ENCODE assay signal across 8 cellular contexts in genomic region chr6:42451595-42452170, GRCh38.
A peak's percentile ranks its signal among the peaks of the same experiment; 100 is the strongest.
DNase-seq lines count a peak whose midpoint lies in the region; ATAC-seq and TF ChIP-seq lines count a peak whose summit lies in the region.

TRERF1 (minus strand) TSS chr6:42451926; CDS start chr6:42269590, 182,336 bp downstream.

- in situ Hi-C loops in astrocyte of the cerebellum (cut with HindIII; ENCODE audit: low sequenced_read_pairs): loop anchor here (5.0 kb wide), 2 partner anchors 34 to 41 kb away; no protein-coding TSS in a partner anchor

- TF ChIP-seq CTCF in astrocyte of the cerebellum (IDR thresholded peaks at IDR 0.05; ENCODE audit: low read depth, low read length, missing control alignments): no peak

- H3K4me3 ChIP-seq in astrocyte of the cerebellum (ENCODE audit: low read depth, low read length): peak within 1 kb of the TSS; percentile 73

- ATAC-seq in GM21619 (IDR thresholded peaks at IDR 0.05; ENCODE audit: unreplicated experiment) (peak; percentile 32), HG03045 (IDR thresholded peaks at IDR 0.05; ENCODE audit: unreplicated experiment) (no peak)

- DNase-seq in AG20443 (ENCODE audit: low spot score) (peak; percentile 56), NCI-H1436 treated with DMSO at 0.1 percent for 48 hours (lab: John Stamatoyannopoulos, UW) (peak; percentile 34), T-helper 1 cell (peak; percentile 28 to 71 (median 44)), astrocyte of the cerebellum (ENCODE audit: low read depth) (no peak), hepatic stellate cell (ENCODE audit: low spot score) (peak; percentile 73), retina (peak; percentile 84)
